ENCODE assay signal across 1 cellular context in genomic region chr6:131101911-131102680, GRCh38.
TF ChIP-seq lines count a peak whose summit lies in the region.

No MANE protein-coding gene starts in this region.

TF ChIP-seq in GM12878, 131 proteins besides CTCF, POLR2A, EP300 and RAD21:
- TF ChIP-seq POU2F2 (IDR thresholded peaks at IDR 0.05; ENCODE audit: borderline replicate concordance, low read depth, low read length) (no peak), ZBTB11 (CRISPR knock-in tag; IDR thresholded peaks at IDR 0.05) (no peak), SKIL (IDR thresholded peaks at IDR 0.05; ENCODE audit: low read depth, poor library complexity, severe bottlenecking) (no peak), KAT2A (conservative IDR thresholded peaks at IDR 0.05; ENCODE audit: control insufficient read depth, low read depth, low read length) (no peak), IKZF2 (IDR thresholded peaks at IDR 0.05) (no peak), RCOR1 (conservative IDR thresholded peaks at IDR 0.05; ENCODE audit: low read depth, low read length) (no peak), SRF (IDR thresholded peaks at IDR 0.05; ENCODE audit: low read depth in 2 of 2, low read length in 2 of 2) (no peak), CREM (IDR thresholded peaks at IDR 0.05; ENCODE audit: low read depth) (no peak), KDM1A (IDR thresholded peaks at IDR 0.05; ENCODE audit: borderline replicate concordance) (no peak), NR2C2 (IDR thresholded peaks at IDR 0.05; ENCODE audit: borderline replicate concordance, control insufficient read depth, insufficient read length, low read depth) (no peak), EGR1 (IDR thresholded peaks at IDR 0.05; ENCODE audit: borderline replicate concordance in 1 of 2, low read depth in 2 of 2, low read length in 2 of 2) (no peak), CREB1 (IDR thresholded peaks at IDR 0.05; ENCODE audit: low read depth) (no peak), SMAD1 (IDR thresholded peaks at IDR 0.05; ENCODE audit: low read depth, partially characterized antibody) (no peak), CBFB (IDR thresholded peaks at IDR 0.05; ENCODE audit: low read depth) (no peak)
